21 cellular contexts compared by ENCODE assay signal in the genomic region with DNA sequence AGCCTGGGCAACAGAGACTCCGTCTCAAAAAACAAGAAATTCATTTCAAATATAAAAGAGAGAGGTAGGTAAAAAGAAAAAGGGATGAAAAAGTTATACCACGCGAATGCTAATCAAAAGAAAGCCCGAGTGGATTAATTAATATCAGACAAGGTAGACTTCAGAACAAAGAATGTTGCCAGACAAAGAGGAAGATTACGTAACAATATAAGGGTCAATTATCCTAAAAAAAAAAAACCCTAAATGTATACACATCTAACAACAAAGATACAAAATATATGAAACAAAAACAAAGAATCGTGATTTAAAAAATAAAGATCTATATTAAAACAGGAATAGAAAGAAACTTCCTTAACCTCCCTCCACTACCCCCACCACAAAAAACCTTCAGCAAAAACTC.
"Had no signal": no experiment of that assay in that cellular context is flagged by ENCODE, and none has a peak within 500 bp of the region (broad histone marks: within the 10 kb centered on the region; RNA-seq: fewer than 3 reads in every experiment).

No MANE protein-coding gene starts in this region.

- H3K27ac ChIP-seq: HL-60, KMS-11, RWPE1, SJCRH30 had no signal

- H3K36me3 ChIP-seq: SJCRH30 had no signal

- H3K4me1 ChIP-seq: SJCRH30 had no signal

- H3K4me3 ChIP-seq: SJCRH30 had no signal

- H3K9ac ChIP-seq: KMS-11 had no signal

- ATAC-seq: SK-N-SH treated with all-trans-retinoic acid at 6 μM for 48 hours had no signal

- DNase-seq: Kasumi-1, MM.1S, NCI-H1092 treated with DMSO at 0.1 percent for 48 hours, NCI-H1436, NCI-H187, NCI-H2029, NCI-H2081 treated with DMSO at 0.1 percent for 48 hours, NCI-H2171, NCI-H226, NCI-H446, NCI-H510A, NCI-H524 treated with DMSO at 0.1 percent for 48 hours, NCI-H69, NCI-H774, SHP77, SJCRH30 had no signal

- FAIRE-seq: HTR-8/SVneo had no signal

- H3K9me3 ChIP-seq: SJCRH30 had no signal

- H3K27me3 ChIP-seq: SJCRH30 had no signal

- H3K4me2 ChIP-seq: KMS-11 had no signal
